ENCODE assay signal across 11 cellular contexts in the genomic region with DNA sequence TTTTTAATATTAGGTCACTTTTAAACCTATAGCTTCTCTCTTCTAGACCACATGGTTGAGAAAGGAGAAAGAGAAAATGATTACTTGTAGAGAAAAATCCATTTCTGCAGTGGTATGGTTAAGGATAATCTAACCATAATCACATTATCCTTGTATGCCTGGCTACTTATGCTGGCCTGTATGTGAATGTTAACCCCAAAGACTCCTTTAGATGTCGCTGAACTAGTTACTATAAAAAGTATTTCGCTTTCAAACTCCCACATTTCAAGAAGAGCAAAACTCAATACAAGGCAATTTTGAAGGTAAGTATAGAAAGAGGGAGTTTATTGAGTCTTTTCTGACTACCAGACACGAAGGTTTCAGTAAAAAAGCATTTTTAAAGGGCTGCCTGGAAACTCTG. TPM values are rescaled to one million over a fixed set of nuclear protein-coding genes. Genes with fewer than 3 reads are reported as not detected.
DNase-seq lines count a peak whose midpoint lies in the region; ATAC-seq and TF ChIP-seq lines count a peak whose summit lies in the region.
"Had no signal": no experiment of that assay in that cellular context is flagged by ENCODE, and none has a peak within 500 bp of the region (broad histone marks: within the 10 kb centered on the region; RNA-seq: fewer than 3 reads in every experiment).

No MANE protein-coding gene starts in this region.

- H3K27ac Mint-ChIP-seq in activated T-cell treated with anti-CD3 and anti-CD28 coated beads, Interleukin-2, amount 50 U/mL, for 72 hours, result no peak overlapping the region

- H3K27me3 ChIP-seq in PC-3 (ENCODE audit: low read length) (no peaks in the 10 kb centered on the region), foreskin keratinocyte (no peaks in the 10 kb centered on the region), skeletal muscle satellite cell (ENCODE audit: control insufficient read depth, insufficient read depth, low read length) (no peaks in the 10 kb centered on the region)

- H3K9ac ChIP-seq in PC-3 (ENCODE audit: low read length), result no peak overlapping the region
- no peak overlapping the region for H3K9ac ChIP-seq in skeletal muscle satellite cell (ENCODE audit: low read depth, low read length)

- H3K4me1 ChIP-seq in PC-3 (ENCODE audit: insufficient read depth, low read length) (peaks cover 39% of the 10 kb centered on the region), foreskin keratinocyte (peaks cover 14% of the 10 kb centered on the region), skeletal muscle satellite cell (ENCODE audit: control insufficient read depth, insufficient read depth, low read length) (peaks cover 42% of the 10 kb centered on the region), mucosa of descending colon (ENCODE audit: low read depth) (peaks cover 12% of the 10 kb centered on the region)

- no peak for DNase-seq in activated T-cell treated with anti-CD3 and anti-CD28 coated beads, Interleukin-2, amount 50 U/mL, for 72 hours
- no peak for DNase-seq in activated T-cell treated with anti-CD3 and anti-CD28 coated beads, Interleukin-2, amount 50 U/mL, for 1 hour
- DNase-seq in PC-3, result no peak
- no peak for DNase-seq in foreskin keratinocyte
- no peak for DNase-seq in mucosa of descending colon
- no peak for DNase-seq in DMS53 treated with DMSO at 0.1 percent for 48 hours (lab: John Stamatoyannopoulos, UW; ENCODE audit: unreplicated experiment)
- DNase-seq: NCI-H526 treated with DMSO at 0.1 percent for 48 hours; stimulated activated CD4-positive, alpha-beta T cell treated with anti-CD3 and anti-CD28 coated beads, Interleukin-1b, Interleukin-23, amount 100 ng/mL, for 48 hours had no signal

- no peaks in the 10 kb centered on the region for H3K9me3 ChIP-seq in PC-3 (ENCODE audit: low read length)
- H3K9me3 ChIP-seq in skeletal muscle satellite cell (replicated peaks; ENCODE audit: low read length), result no peaks in the 10 kb centered on the region
- H3K9me3 ChIP-seq in mucosa of descending colon, result no peaks in the 10 kb centered on the region

- peaks cover 7% of the 10 kb centered on the region; the same call in 1 of the 2 replicates for H4K20me1 ChIP-seq in PC-3 (ENCODE audit: low read length)

- H3K27me3 Mint-ChIP-seq in activated T-cell treated with anti-CD3 and anti-CD28 coated beads, Interleukin-2, amount 50 U/mL, for 72 hours (ENCODE audit: low read depth), result peaks cover 14% of the 10 kb centered on the region

- no peak overlapping the region for H2AFZ ChIP-seq in PC-3 (ENCODE audit: low read length)

- intact Hi-C loops in PC-3 (cut with micrococcal nuclease), result no loop called here
- intact Hi-C loops in mucosa of descending colon (cut with DNase I, micrococcal nuclease), result no loop called here

- H3K27ac ChIP-seq in PC-3 (ENCODE audit: low read length) (no peak overlapping the region), foreskin keratinocyte (no peak overlapping the region)

- TF ChIP-seq CTCF in PC-3 (conservative IDR thresholded peaks at IDR 0.05; ENCODE audit: low read depth, low read length) (no peak), foreskin keratinocyte (conservative IDR thresholded peaks at IDR 0.05) (peak; percentile 45), mucosa of descending colon (IDR thresholded peaks at IDR 0.05) (no peak)

- ATAC-seq in activated T-cell treated with anti-CD3 and anti-CD28 coated beads, Interleukin-2, amount 50 U/mL, for 72 hours (replicated peaks in 1 of 2), result no peak
- ATAC-seq in PC-3 (no peak), foreskin keratinocyte (no peak), mucosa of descending colon (no peak), GM21515 (IDR thresholded peaks at IDR 0.05; ENCODE audit: unreplicated experiment) (no peak)

- H3K9me3 Mint-ChIP-seq in activated T-cell treated with anti-CD3 and anti-CD28 coated beads, Interleukin-2, amount 50 U/mL, for 72 hours, result no peaks in the 10 kb centered on the region

- BruUV-seq in PC-3 (replicated peaks; lab: Mats Ljungman, UMichigan), result no TSS peak

- H3K4me3 ChIP-seq in PC-3 (ENCODE audit: low read length) (peak overlapping the region; percentile 91; the same call in 1 of the 2 replicates), skeletal muscle satellite cell (ENCODE audit: low read length) (no peak overlapping the region), mucosa of descending colon (no peak overlapping the region)

- peaks cover 68% of the 10 kb centered on the region for H3K4me1 Mint-ChIP-seq in activated T-cell treated with anti-CD3 and anti-CD28 coated beads, Interleukin-2, amount 50 U/mL, for 72 hours (ENCODE audit: low read depth)

- H3K9me2 ChIP-seq in PC-3 (replicated peaks; ENCODE audit: low read length), result no peaks in the 10 kb centered on the region

- peaks cover 0 to 2% of the 10 kb centered on the region in 2 donors for H3K36me3 Mint-ChIP-seq in activated T-cell treated with anti-CD3 and anti-CD28 coated beads, Interleukin-2, amount 50 U/mL, for 72 hours (ENCODE audit: insufficient read depth in 2 of 2)

- H3K4me3 Mint-ChIP-seq in activated T-cell treated with anti-CD3 and anti-CD28 coated beads, Interleukin-2, amount 50 U/mL, for 72 hours, result peak overlapping the region; percentile 89 to 90

- peaks cover 66% of the 10 kb centered on the region for H3K79me2 ChIP-seq in PC-3 (ENCODE audit: low read length)

- H3K36me3 ChIP-seq in PC-3 (ENCODE audit: low read depth, low read length), result no peaks in the 10 kb centered on the region
- no peaks in the 10 kb centered on the region for H3K36me3 ChIP-seq in skeletal muscle satellite cell (ENCODE audit: insufficient read depth, low read length)
- H3K36me3 ChIP-seq in mucosa of descending colon (ENCODE audit: low read depth), result no peaks in the 10 kb centered on the region

- H3K4me2 ChIP-seq in PC-3 (ENCODE audit: low read length), result peak overlapping the region; percentile 93
- peak overlapping the region; percentile 87 for H3K4me2 ChIP-seq in skeletal muscle satellite cell (ENCODE audit: low read length)

- H3F3A ChIP-seq in PC-3 (ENCODE audit: low read length, unreplicated experiment), result no peaks in the 10 kb centered on the region

- CTCF ChIA-PET in PC-3 (lab: Charles Lee), result no interaction called here

- POLR2A ChIA-PET in PC-3 (lab: Charles Lee; ENCODE audit: unreplicated experiment), result no interaction called here

RNA-seq across cellular contexts. Expression of a gene that starts 2.2 kb away (rescaled TPM):
- 1 to 10 TPM; 7.3 to 8.2 TPM for total RNA-seq in activated T-cell treated with anti-CD3 and anti-CD28 coated beads, Interleukin-2, amount 50 U/mL, for 72 hours
- total RNA-seq in PC-3 (2014; rRNA removed) (13.1 and 13.6 TPM in 2 replicates), foreskin keratinocyte (7.9 and 8.7 TPM in 2 replicates), mucosa of descending colon (10 to 100 TPM in 1 of 3 donors, 1 to 10 TPM in 2; 6.5 to 11.4 (median 8.7) TPM)
- polyA plus RNA-seq in foreskin keratinocyte, result 5.8 and 8.3 TPM in 2 replicates
- 6.3 and 6.8 TPM in 2 replicates for total RNA-seq in skeletal muscle satellite cell (2012; rRNA removed)

RNA-seq across cellular contexts. Expression of a gene that starts 42.9 kb away (rescaled TPM):
- total RNA-seq in activated T-cell treated with anti-CD3 and anti-CD28 coated beads, Interleukin-2, amount 50 U/mL, for 72 hours, result not detected
- total RNA-seq in PC-3 (2014; rRNA removed), result 9.8 and 10.8 TPM in 2 replicates
- total RNA-seq in foreskin keratinocyte, result 0.34 and 0.42 TPM in 2 replicates
- 0.39 and 0.74 TPM in 2 replicates for polyA plus RNA-seq in foreskin keratinocyte
- total RNA-seq in skeletal muscle satellite cell (2012; rRNA removed), result 13.8 and 15.7 TPM in 2 replicates
- 10 to 100 TPM; 34.8 to 51.2 (median 48.9) TPM for total RNA-seq in mucosa of descending colon
- total RNA-seq: T-helper 2 cell treated with Interferon-gamma antibody and Interleukin-4, amounts not matched to agents 100 ng/mL and 5 ng/mL, for 36 hours had no signal
